Comparison of ENCODE assay signal across 8 cellular contexts in the genomic region with DNA sequence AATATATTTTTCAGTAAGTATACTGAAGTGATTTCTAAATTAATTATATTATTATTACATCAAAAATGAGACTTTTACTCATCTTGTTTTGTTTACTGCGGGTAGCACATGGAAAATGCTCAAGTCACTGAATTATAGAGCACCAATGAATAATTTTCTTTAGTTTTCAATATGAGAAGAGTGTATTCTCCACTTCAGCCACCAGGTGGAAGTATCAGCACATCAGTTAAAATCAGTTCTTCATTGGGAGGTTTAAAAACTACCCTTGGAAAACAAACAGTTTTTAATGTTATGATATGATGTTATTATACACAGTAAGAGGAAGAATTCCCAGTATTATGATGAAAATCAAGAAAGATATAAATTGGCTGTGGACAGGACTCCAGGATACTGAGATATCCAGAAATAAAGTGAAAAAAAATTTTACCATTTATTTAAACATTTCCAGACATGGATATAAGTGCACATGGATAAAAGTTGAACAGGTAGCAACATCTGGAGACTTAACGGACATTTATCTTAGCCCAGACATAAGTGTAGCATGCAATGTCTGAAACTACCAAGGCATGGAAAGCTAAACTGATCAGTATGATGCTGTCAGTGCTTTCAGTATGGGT.
DNase-seq lines count a peak whose midpoint lies in the region; ATAC-seq and TF ChIP-seq lines count a peak whose summit lies in the region.

No MANE protein-coding gene starts in this region.

- H4K20me1 ChIP-seq in KMS-11 (ENCODE audit: insufficient read depth) (no peaks in the 10 kb centered on the region), fibroblast of lung (ENCODE audit: control insufficient read depth, extremely low read depth, insufficient read depth, low read length) (no peaks in the 10 kb centered on the region)

- intact Hi-C loops in prostate gland (cut with DNase I): loop anchor here (5.0 kb wide), 1 partner anchor 1906 kb away; no protein-coding TSS in a partner anchor

- no peaks in the 10 kb centered on the region for H3K36me3 ChIP-seq in KMS-11 (ENCODE audit: insufficient read depth)
- H3K36me3 ChIP-seq in RWPE2 (ENCODE audit: low read depth): no peaks in the 10 kb centered on the region
- no peaks in the 10 kb centered on the region for H3K36me3 ChIP-seq in fibroblast of lung (ENCODE audit: control insufficient read depth, insufficient read depth, low read length)
- no peaks in the 10 kb centered on the region for H3K36me3 ChIP-seq in prostate gland

- H3K4me1 ChIP-seq in KMS-11 (ENCODE audit: low read depth, poor library complexity, severe bottlenecking) (no peaks in the 10 kb centered on the region), RWPE2 (ENCODE audit: insufficient read depth, poor library complexity, severe bottlenecking) (no peaks in the 10 kb centered on the region), fibroblast of lung (ENCODE audit: control insufficient read depth, extremely low read depth, insufficient read depth, low read length) (no peaks in the 10 kb centered on the region), prostate gland (replicated peaks) (no peaks in the 10 kb centered on the region)

- H3K27ac ChIP-seq in 22Rv1 (no peak overlapping the region), KMS-11 (no peak overlapping the region), RWPE2 (ENCODE audit: poor library complexity, severe bottlenecking) (no peak overlapping the region), fibroblast of lung (ENCODE audit: insufficient read depth, low read length) (no peak overlapping the region), prostate gland (no peak overlapping the region)

- H3K79me2 ChIP-seq in KMS-11 (ENCODE audit: insufficient read depth, low read depth) (no peaks in the 10 kb centered on the region), fibroblast of lung (ENCODE audit: control insufficient read depth, insufficient read depth, low read length) (no peaks in the 10 kb centered on the region)

- H3K9me3 ChIP-seq in RWPE2 (ENCODE audit: severe bottlenecking): no peaks in the 10 kb centered on the region
- H3K9me3 ChIP-seq in fibroblast of lung (ENCODE audit: control insufficient read depth, insufficient read depth, low read depth, low read length): no peaks in the 10 kb centered on the region
- H3K9me3 ChIP-seq in prostate gland: no peaks in the 10 kb centered on the region

- H3K4me3 ChIP-seq in KMS-11 (IDR thresholded peaks at IDR 0.05; ENCODE audit: insufficient read depth, low read depth, low read length) (no peak overlapping the region), RWPE2 (ENCODE audit: severe bottlenecking) (no peak overlapping the region), fibroblast of lung (replicated peaks in 1 of 4; ENCODE audit: control extremely low read depth in 1 of 4, insufficient read depth in 1 of 4, low read depth in 3 of 4, low read length in 4 of 4) (no peak overlapping the region), prostate gland (no peak overlapping the region)

- 27% methylated on average over 2 of the region's 2 CpGs for WGBS in prostate gland

- TF ChIP-seq CTCF in 22Rv1 (IDR thresholded peaks at IDR 0.05) (peak; percentile 83), KMS-11 (conservative IDR thresholded peaks at IDR 0.05; ENCODE audit: low read depth, low read length) (peak; percentile 83), RWPE2 (IDR thresholded peaks at IDR 0.05; ENCODE audit: poor library complexity, severe bottlenecking) (peak; percentile 83), fibroblast of lung (conservative IDR thresholded peaks at IDR 0.05 in 1 of 2, IDR thresholded peaks at IDR 0.05 in 1 of 2; ENCODE audit: low read depth in 1 of 2, low read length in 2 of 2) (peak; percentile 59 to 67), prostate gland (IDR thresholded peaks at IDR 0.05) (peak; percentile 46 to 83 (median 73))

- no peak overlapping the region for H3K4me2 ChIP-seq in KMS-11
- no peak overlapping the region for H3K4me2 ChIP-seq in fibroblast of lung (ENCODE audit: extremely low read depth, insufficient read depth, low read length)

- H3K9ac ChIP-seq in KMS-11 (no peak overlapping the region), fibroblast of lung (ENCODE audit: insufficient read depth, low read length) (no peak overlapping the region)

- ATAC-seq in RWPE2 (ENCODE audit: low read depth): no peak
- ATAC-seq in GM18870 (IDR thresholded peaks at IDR 0.05; ENCODE audit: unreplicated experiment): no peak
- ATAC-seq in HG02623 (IDR thresholded peaks at IDR 0.05; ENCODE audit: unreplicated experiment): no peak

- no peak for TF ChIP-seq POLR2A in prostate gland (IDR thresholded peaks at IDR 0.05)

- H3K27me3 ChIP-seq in KMS-11 (ENCODE audit: insufficient read depth, low read depth) (no peaks in the 10 kb centered on the region), RWPE2 (ENCODE audit: insufficient read depth, poor library complexity, severe bottlenecking) (peaks cover 6% of the 10 kb centered on the region), fibroblast of lung (ENCODE audit: control insufficient read depth, insufficient read depth, low read length) (no peaks in the 10 kb centered on the region), prostate gland (replicated peaks; ENCODE audit: insufficient read depth) (no peaks in the 10 kb centered on the region)

- H2AFZ ChIP-seq in KMS-11 (ENCODE audit: low read depth) (no peak overlapping the region), fibroblast of lung (ENCODE audit: low read length) (no peak overlapping the region)

- DNase-seq in GM04504 (ENCODE audit: low read depth) (peak; percentile 16), RWPE2 (ENCODE audit: low spot score) (no peak), fibroblast of lung (ENCODE audit: low read depth in 2 of 2) (peak; percentile 38 to 66), prostate gland (ENCODE audit: low spot score) (peak; percentile 13)
